Comparison of ENCODE assay signal across 13 cellular contexts in the genomic region with DNA sequence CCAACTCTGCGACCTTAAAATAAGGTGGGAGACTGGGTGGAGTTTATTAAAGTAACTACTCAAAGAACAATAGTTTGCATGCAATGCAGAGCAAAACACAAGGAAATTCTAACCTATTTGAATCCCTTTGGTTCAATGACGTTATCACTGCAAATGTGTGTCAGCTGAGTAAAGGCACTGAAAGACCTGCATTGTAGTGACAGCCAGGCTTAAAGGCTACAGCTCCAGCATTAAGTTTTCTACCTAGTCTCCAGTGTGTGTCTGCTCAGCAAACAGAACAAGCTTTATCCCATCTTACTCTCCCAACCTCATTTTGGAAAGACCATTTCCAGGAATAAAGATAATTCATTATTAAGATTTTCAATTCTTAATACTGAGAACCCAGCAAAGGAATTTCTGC. TPM values are rescaled to one million over a fixed set of nuclear protein-coding genes. Genes with fewer than 3 reads are reported as not detected.
DNase-seq lines count a peak whose midpoint lies in the region; ATAC-seq and TF ChIP-seq lines count a peak whose summit lies in the region.
"Had no signal": no experiment of that assay in that cellular context is flagged by ENCODE, and none has a peak within 500 bp of the region (broad histone marks: within the 10 kb centered on the region; RNA-seq: fewer than 3 reads in every experiment).

No MANE protein-coding gene starts in this region.

- H3K27me3 Mint-ChIP-seq in T-helper 2 cell treated with Interferon-gamma antibody and Interleukin-4, amounts not matched to agents 5 μg/mL and 100 μg/mL, for 36 hours (ENCODE audit: low read depth), result no peaks in the 10 kb centered on the region
- no peaks in the 10 kb centered on the region for H3K27me3 Mint-ChIP-seq in activated T-helper 1 cell treated with anti-CD3 and anti-CD28 coated beads, Interleukin-12 subunit alpha, Interleukin-12 subunit beta, Interleukin-2, Interleukin-4 antibody, amounts not matched to agents 30 ng/mL and 10 ng/mL and 1 ng/mL, durations not matched to agents 14 hours and 24 hours and 36 hours (ENCODE audit: insufficient read depth)

- peak overlapping the region; percentile 81 for H3K27ac Mint-ChIP-seq in T-helper 2 cell treated with Interferon-gamma antibody and Interleukin-4, amounts not matched to agents 5 μg/mL and 100 μg/mL, for 36 hours
- peak overlapping the region; percentile 88 for H3K27ac Mint-ChIP-seq in activated T-helper 1 cell treated with anti-CD3 and anti-CD28 coated beads, Interleukin-12 subunit alpha, Interleukin-12 subunit beta, Interleukin-2, Interleukin-4 antibody, amounts not matched to agents 30 ng/mL and 10 ng/mL and 1 ng/mL, durations not matched to agents 14 hours and 24 hours and 36 hours
- peak overlapping the region; percentile 12 for H3K27ac Mint-ChIP-seq in stimulated activated effector memory CD8-positive, alpha-beta T cell treated with anti-CD3 and anti-CD28 coated beads, Interleukin-12 subunit alpha, Interleukin-12 subunit beta, amount 100 ng/mL, for 72 hours

- ATAC-seq in stimulated activated effector memory CD8-positive, alpha-beta T cell treated with anti-CD3 and anti-CD28 coated beads, Interleukin-12 subunit alpha, Interleukin-12 subunit beta, amount 100 ng/mL, for 72 hours, result no peak
- ATAC-seq in HG03045 (IDR thresholded peaks at IDR 0.05; ENCODE audit: unreplicated experiment) (no peak), GM18870 (IDR thresholded peaks at IDR 0.05; ENCODE audit: unreplicated experiment) (no peak)
- ATAC-seq: upper lobe of right lung had no signal

- H3K27ac ChIP-seq in left ventricle myocardium inferior (replicated peaks), result peak overlapping the region; percentile 59
- H3K27ac ChIP-seq: 22Rv1, upper lobe of right lung had no signal

- intact Hi-C loops in activated T-helper 1 cell treated with anti-CD3 and anti-CD28 coated beads, Interleukin-12 subunit alpha, Interleukin-12 subunit beta, Interleukin-2, Interleukin-4 antibody, amounts not matched to agents 30 ng/mL and 10 ng/mL and 1 ng/mL, durations not matched to agents 14 hours and 24 hours and 36 hours (cut with micrococcal nuclease), result no loop called here
- intact Hi-C loops in left ventricle myocardium inferior (cut with micrococcal nuclease), result no loop called here

- H3K4me1 ChIP-seq in left ventricle myocardium inferior, result peaks cover 81% of the 10 kb centered on the region

- no peak for TF ChIP-seq CTCF in left ventricle myocardium inferior (IDR thresholded peaks at IDR 0.05; ENCODE audit: borderline replicate concordance)

- peaks cover 3% of the 10 kb centered on the region for H3K9me3 Mint-ChIP-seq in T-helper 2 cell treated with Interferon-gamma antibody and Interleukin-4, amounts not matched to agents 5 μg/mL and 100 μg/mL, for 36 hours
- no peaks in the 10 kb centered on the region for H3K9me3 Mint-ChIP-seq in activated T-helper 1 cell treated with anti-CD3 and anti-CD28 coated beads, Interleukin-12 subunit alpha, Interleukin-12 subunit beta, Interleukin-2, Interleukin-4 antibody, amounts not matched to agents 30 ng/mL and 10 ng/mL and 1 ng/mL, durations not matched to agents 14 hours and 24 hours and 36 hours
- no peaks in the 10 kb centered on the region for H3K9me3 Mint-ChIP-seq in stimulated activated effector memory CD8-positive, alpha-beta T cell treated with anti-CD3 and anti-CD28 coated beads, Interleukin-12 subunit alpha, Interleukin-12 subunit beta, amount 100 ng/mL, for 72 hours

- peaks cover 4% of the 10 kb centered on the region for H3K9me3 ChIP-seq in left ventricle myocardium inferior (replicated peaks)
- H3K9me3 ChIP-seq: upper lobe of right lung had no signal

- no peak overlapping the region for H3K4me3 ChIP-seq in left ventricle myocardium inferior
- H3K4me3 ChIP-seq: upper lobe of right lung had no signal

- peaks cover 62% of the 10 kb centered on the region for H3K4me1 Mint-ChIP-seq in T-helper 2 cell treated with Interferon-gamma antibody and Interleukin-4, amounts not matched to agents 5 μg/mL and 100 μg/mL, for 36 hours (ENCODE audit: low read depth)
- peaks cover 83% of the 10 kb centered on the region for H3K4me1 Mint-ChIP-seq in activated T-helper 1 cell treated with anti-CD3 and anti-CD28 coated beads, Interleukin-12 subunit alpha, Interleukin-12 subunit beta, Interleukin-2, Interleukin-4 antibody, amounts not matched to agents 30 ng/mL and 10 ng/mL and 1 ng/mL, durations not matched to agents 14 hours and 24 hours and 36 hours (ENCODE audit: low read depth)
- peaks cover 76% of the 10 kb centered on the region for H3K4me1 Mint-ChIP-seq in stimulated activated effector memory CD8-positive, alpha-beta T cell treated with anti-CD3 and anti-CD28 coated beads, Interleukin-12 subunit alpha, Interleukin-12 subunit beta, amount 100 ng/mL, for 72 hours

- peak overlapping the region; percentile 80 for H3K4me3 Mint-ChIP-seq in T-helper 2 cell treated with Interferon-gamma antibody and Interleukin-4, amounts not matched to agents 5 μg/mL and 100 μg/mL, for 36 hours
- H3K4me3 Mint-ChIP-seq in activated T-helper 1 cell treated with anti-CD3 and anti-CD28 coated beads, Interleukin-12 subunit alpha, Interleukin-12 subunit beta, Interleukin-2, Interleukin-4 antibody, amounts not matched to agents 30 ng/mL and 10 ng/mL and 1 ng/mL, durations not matched to agents 14 hours and 24 hours and 36 hours, result peak overlapping the region; percentile 68
- H3K4me3 Mint-ChIP-seq in stimulated activated effector memory CD8-positive, alpha-beta T cell treated with anti-CD3 and anti-CD28 coated beads, Interleukin-12 subunit alpha, Interleukin-12 subunit beta, amount 100 ng/mL, for 72 hours, result peak overlapping the region; percentile 79

- H3K27me3 ChIP-seq in left ventricle myocardium inferior (ENCODE audit: low read depth), result no peaks in the 10 kb centered on the region
- H3K27me3 ChIP-seq: upper lobe of right lung had no signal

- DNase-seq in T-helper 2 cell treated with Interferon-gamma antibody and Interleukin-4, amounts not matched to agents 5 μg/mL and 100 μg/mL, for 36 hours (ENCODE audit: low spot score), result no peak
- no peak for DNase-seq in T-helper 2 cell
- DNase-seq in activated T-helper 1 cell treated with anti-CD3 and anti-CD28 coated beads, Interleukin-12 subunit alpha, Interleukin-12 subunit beta, Interleukin-2, Interleukin-4 antibody, amounts not matched to agents 30 ng/mL and 10 ng/mL and 1 ng/mL, durations not matched to agents 14 hours and 24 hours and 36 hours (ENCODE audit: low spot score), result no peak
- no peak for DNase-seq in left ventricle myocardium inferior
- DNase-seq in stimulated activated effector memory CD8-positive, alpha-beta T cell treated with anti-CD3 and anti-CD28 coated beads, Interleukin-12 subunit alpha, Interleukin-12 subunit beta, amount 100 ng/mL, for 72 hours (ENCODE audit: low spot score in 2 of 2), result no peak
- no peak for DNase-seq in DMS53 (lab: John Stamatoyannopoulos, UW)
- DNase-seq: DMS153; NCI-H446 treated with DMSO at 0.1 percent for 48 hours; stimulated activated CD4-positive, alpha-beta T cell treated with anti-CD3 and anti-CD28 coated beads, Interleukin-4, amount 100 ng/mL, for 24 hours; upper lobe of right lung had no signal

- peaks cover 53% of the 10 kb centered on the region for H3K36me3 Mint-ChIP-seq in T-helper 2 cell treated with Interferon-gamma antibody and Interleukin-4, amounts not matched to agents 5 μg/mL and 100 μg/mL, for 36 hours (ENCODE audit: low read depth)
- peaks cover 34% of the 10 kb centered on the region for H3K36me3 Mint-ChIP-seq in activated T-helper 1 cell treated with anti-CD3 and anti-CD28 coated beads, Interleukin-12 subunit alpha, Interleukin-12 subunit beta, Interleukin-2, Interleukin-4 antibody, amounts not matched to agents 30 ng/mL and 10 ng/mL and 1 ng/mL, durations not matched to agents 14 hours and 24 hours and 36 hours (ENCODE audit: low read depth)
- H3K36me3 Mint-ChIP-seq in stimulated activated effector memory CD8-positive, alpha-beta T cell treated with anti-CD3 and anti-CD28 coated beads, Interleukin-12 subunit alpha, Interleukin-12 subunit beta, amount 100 ng/mL, for 72 hours, result peaks cover 94% of the 10 kb centered on the region

- no peaks in the 10 kb centered on the region for H3K36me3 ChIP-seq in left ventricle myocardium inferior
- H3K36me3 ChIP-seq: upper lobe of right lung had no signal

RNA-seq across cellular contexts. Expression of a gene that starts 14.3 kb away (rescaled TPM):
- total RNA-seq in activated T-helper 1 cell treated with anti-CD3 and anti-CD28 coated beads, Interleukin-12 subunit alpha, Interleukin-12 subunit beta, Interleukin-2, Interleukin-4 antibody, amounts not matched to agents 30 ng/mL and 10 ng/mL and 1 ng/mL, durations not matched to agents 14 hours and 24 hours and 36 hours, result 390 and 421 TPM in 2 replicates
- total RNA-seq in left ventricle myocardium inferior, result 203 TPM

Comparison
In these comparisons a context has a peak if more than half of its experiments do, and no peak if none do; other contexts are left out.
1. H3K27ac Mint-ChIP-seq: peak in every context shown above with its lines; median percentile 88 in activated T-helper 1 cell treated with anti-CD3 and anti-CD28 coated beads, Interleukin-12 subunit alpha, Interleukin-12 subunit beta, Interleukin-2, Interleukin-4 antibody, amounts not matched to agents 30 ng/mL and 10 ng/mL and 1 ng/mL, durations not matched to agents 14 hours and 24 hours and 36 hours; 81 in T-helper 2 cell treated with Interferon-gamma antibody and Interleukin-4, amounts not matched to agents 5 μg/mL and 100 μg/mL, for 36 hours; 12 in stimulated activated effector memory CD8-positive, alpha-beta T cell treated with anti-CD3 and anti-CD28 coated beads, Interleukin-12 subunit alpha, Interleukin-12 subunit beta, amount 100 ng/mL, for 72 hours.